Comparison of ENCODE assay signal across 1 cellular context in genomic region chr4:1762264-1763010, GRCh38.
TF ChIP-seq lines count a peak whose summit lies in the region.

No MANE protein-coding gene starts in this region.

TF ChIP-seq in HepG2, 621 proteins besides CTCF, POLR2A, EP300 and RAD21 (continues in another document):
- TF ChIP-seq SALL1 (CRISPR knock-in tag; IDR thresholded peaks at IDR 0.05) (0 out of 2 replicates have a peak, but pooled peaks have one; percentile 7), ZIK1 (CRISPR knock-in tag; IDR thresholded peaks at IDR 0.05; ENCODE audit: borderline replicate concordance, low read depth) (peak; percentile 39; the same call in 1 of the 2 replicates), ETV6 (CRISPR knock-in tag; conservative IDR thresholded peaks at IDR 0.05) (no peak), THAP7 (CRISPR knock-in tag; IDR thresholded peaks at IDR 0.05) (no peak), AKAP8 (CRISPR knock-in tag; IDR thresholded peaks at IDR 0.05) (peak; percentile 98), ZNF672 (CRISPR knock-in tag; IDR thresholded peaks at IDR 0.05) (no peak), ZNF687 (CRISPR knock-in tag; IDR thresholded peaks at IDR 0.05) (peak; percentile 77), ZNF326 (CRISPR knock-in tag; IDR thresholded peaks at IDR 0.05; ENCODE audit: borderline replicate concordance) (peak; percentile 66; the same call in 1 of the 2 replicates), KDM5B (CRISPR knock-in tag; IDR thresholded peaks at IDR 0.05; ENCODE audit: borderline replicate concordance) (peak; percentile 73; the same call in 1 of the 2 replicates), PLSCR1 (CRISPR knock-in tag; IDR thresholded peaks at IDR 0.05; ENCODE audit: borderline replicate concordance) (no peak), GPN1 (CRISPR knock-in tag; IDR thresholded peaks at IDR 0.05; ENCODE audit: borderline replicate concordance) (0 out of 2 replicates have a peak, but pooled peaks have one; percentile 20), THAP9 (CRISPR knock-in tag; IDR thresholded peaks at IDR 0.05; ENCODE audit: borderline replicate concordance) (0 out of 2 replicates have a peak, but pooled peaks have one; percentile 36), ZNF274 (CRISPR knock-in tag; IDR thresholded peaks at IDR 0.05) (0 out of 2 replicates have a peak, but pooled peaks have one; percentile 38), NR2F2 (IDR thresholded peaks at IDR 0.05; ENCODE audit: borderline replicate concordance, low read depth) (no peak), ZFX (CRISPR knock-in tag; IDR thresholded peaks at IDR 0.05; ENCODE audit: low read depth) (peak; percentile 70), AGO2 (optimal IDR thresholded peaks at IDR 0.05; ENCODE audit: low read depth, low read length) (peak; percentile 74), NR3C1 (CRISPR knock-in tag; IDR thresholded peaks at IDR 0.05) (no peak), KDM4B (CRISPR knock-in tag; IDR thresholded peaks at IDR 0.05) (no peak), ZNF597 (CRISPR knock-in tag; IDR thresholded peaks at IDR 0.05) (no peak), HIC2 (CRISPR knock-in tag; IDR thresholded peaks at IDR 0.05; ENCODE audit: low read depth) (peak; percentile 55), SNAPC5 (CRISPR knock-in tag; IDR thresholded peaks at IDR 0.05; ENCODE audit: borderline replicate concordance) (no peak), HES4 (CRISPR knock-in tag; IDR thresholded peaks at IDR 0.05; ENCODE audit: borderline replicate concordance) (0 out of 2 replicates have a peak, but pooled peaks have one; percentile 42), MYPOP (CRISPR knock-in tag; IDR thresholded peaks at IDR 0.05) (no peak), ZSCAN25 (CRISPR knock-in tag; IDR thresholded peaks at IDR 0.05) (peak; percentile 39; the same call in 1 of the 2 replicates), HMGXB4 (CRISPR knock-in tag; IDR thresholded peaks at IDR 0.05; ENCODE audit: borderline replicate concordance in 1 of 2, low read depth in 1 of 2) (0 out of 4 replicates have a peak, but pooled peaks of 1 of the 2 experiments have one; percentile 6), MXD1 (CRISPR knock-in tag; IDR thresholded peaks at IDR 0.05) (peak; percentile 60; the same call in 1 of the 2 replicates), MATR3 (CRISPR knock-in tag; IDR thresholded peaks at IDR 0.05) (no peak), KAT7 (CRISPR knock-in tag; IDR thresholded peaks at IDR 0.05; ENCODE audit: borderline replicate concordance) (no peak), ZNF775 (CRISPR knock-in tag; IDR thresholded peaks at IDR 0.05; ENCODE audit: borderline replicate concordance) (no peak), SNAI1 (CRISPR knock-in tag; IDR thresholded peaks at IDR 0.05; ENCODE audit: borderline replicate concordance) (0 out of 2 replicates have a peak, but pooled peaks have one; percentile 23), SP1 (IDR thresholded peaks at IDR 0.05) (no peak), SP1 (CRISPR knock-in tag; IDR thresholded peaks at IDR 0.05) (peak; percentile 46), KMT2A (CRISPR knock-in tag; IDR thresholded peaks at IDR 0.05) (no peak), NCOR1 (IDR thresholded peaks at IDR 0.05; ENCODE audit: borderline replicate concordance, low read length) (no peak), CAMTA2 (CRISPR knock-in tag; IDR thresholded peaks at IDR 0.05; ENCODE audit: borderline replicate concordance) (0 out of 2 replicates have a peak, but pooled peaks have one; percentile 24), ZBTB14 (CRISPR knock-in tag; IDR thresholded peaks at IDR 0.05) (no peak), ATF7 (IDR thresholded peaks at IDR 0.05) (no peak), ATF7 (CRISPR knock-in tag; IDR thresholded peaks at IDR 0.05) (no peak), MNT (IDR thresholded peaks at IDR 0.05) (no peak), ZNF768 (CRISPR knock-in tag; IDR thresholded peaks at IDR 0.05) (0 out of 2 replicates have a peak, but pooled peaks have one; percentile 7), NCOA1 (CRISPR knock-in tag; IDR thresholded peaks at IDR 0.05) (no peak), AGO1 (IDR thresholded peaks at IDR 0.05; ENCODE audit: low read depth, low read length, poor library complexity, severe bottlenecking) (peak; percentile 92), NR2C2 (CRISPR knock-in tag; IDR thresholded peaks at IDR 0.05; ENCODE audit: borderline replicate concordance) (no peak), ARNT2 (CRISPR knock-in tag; IDR thresholded peaks at IDR 0.05; ENCODE audit: low read depth) (0 out of 2 replicates have a peak, but pooled peaks have one; percentile 27)
